9 cellular contexts compared by ENCODE assay signal in the genomic region with DNA sequence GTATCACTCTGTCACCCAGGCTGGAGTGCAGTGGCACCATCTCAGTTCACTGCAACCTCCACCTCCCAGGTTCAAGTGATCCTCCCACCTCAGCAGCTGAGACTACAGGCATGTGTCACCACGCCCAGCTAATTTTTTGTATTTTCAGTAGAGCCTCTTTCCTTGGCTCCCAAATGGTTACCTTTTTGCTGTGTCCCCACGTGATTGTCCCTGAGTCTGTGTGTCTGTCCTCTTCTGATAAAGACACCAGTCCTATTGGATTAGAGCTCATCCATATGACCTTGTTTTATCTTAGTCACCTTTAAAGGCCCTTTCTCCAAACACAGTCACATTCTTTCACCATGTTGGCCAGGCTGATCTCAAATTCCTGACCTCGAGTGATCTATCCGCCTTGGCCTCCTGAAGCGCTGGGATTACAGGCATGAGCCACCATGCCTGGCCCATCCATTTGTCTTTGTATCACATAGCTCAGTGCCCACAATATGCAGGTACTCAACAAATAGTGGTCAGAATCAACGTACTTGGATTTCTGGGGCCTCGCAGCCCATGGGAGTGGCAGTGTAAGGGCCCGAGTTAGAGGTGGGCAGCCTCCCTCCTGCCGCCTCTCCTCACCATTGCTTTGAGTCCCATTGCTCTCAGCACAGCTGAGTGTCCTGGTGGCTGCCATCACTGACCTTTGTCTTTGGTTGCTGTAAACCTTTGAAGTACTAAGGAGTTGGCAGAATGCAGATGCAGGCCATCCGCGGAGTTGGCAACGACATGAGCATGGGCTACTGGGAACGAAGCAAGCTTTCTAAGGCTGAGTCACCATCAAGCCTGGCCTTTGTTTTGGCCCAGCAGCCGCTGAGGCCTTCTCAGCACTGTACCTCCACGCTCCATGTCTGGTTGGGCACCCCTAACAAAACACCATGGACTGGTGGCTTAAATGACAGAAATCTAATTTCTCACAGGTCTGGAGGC. TPM values are rescaled to one million over a fixed set of nuclear protein-coding genes. Genes with fewer than 3 reads are reported as not detected.
DNase-seq lines count a peak whose midpoint lies in the region; ATAC-seq and TF ChIP-seq lines count a peak whose summit lies in the region.
"Had no signal": no experiment of that assay in that cellular context is flagged by ENCODE, and none has a peak within 500 bp of the region (broad histone marks: within the 10 kb centered on the region; RNA-seq: fewer than 3 reads in every experiment).

No MANE protein-coding gene starts in this region.

- DNase-seq in activated CD8-positive, alpha-beta T cell treated with anti-CD3 and anti-CD28 coated beads, Interleukin-2, amount 10 ng/mL, durations not matched to agents 7 days and 5 days = no peak
- DNase-seq in myocyte (ENCODE audit: low read depth) (peak; percentile 56), uterus (no peak), GM19238 (ENCODE audit: insufficient read length, low spot score) (no peak), NCI-H510A (lab: John Stamatoyannopoulos, UW) (no peak)
- DNase-seq: effector CD8-positive, alpha-beta T cell had no signal

- no peak overlapping the region for H3K4me3 Mint-ChIP-seq in activated CD8-positive, alpha-beta T cell treated with anti-CD3 and anti-CD28 coated beads, Interleukin-2, amount 10 ng/mL, durations not matched to agents 7 days and 5 days

- CTCF ChIA-PET in activated CD8-positive, alpha-beta T cell treated with anti-CD3 and anti-CD28 coated beads, Interleukin-2, amount 10 ng/mL, durations not matched to agents 7 days and 5 days (lab: Charles Lee) = interaction anchor here (1.5 to 2.0 kb wide), 2 partner anchors 19 to 33 kb away, joined by 4 read pairs; no protein-coding TSS in a partner anchor

- H3K36me3 Mint-ChIP-seq in activated CD8-positive, alpha-beta T cell treated with anti-CD3 and anti-CD28 coated beads, Interleukin-2, amount 10 ng/mL, durations not matched to agents 7 days and 5 days (ENCODE audit: low read depth) = peaks cover 36% of the 10 kb centered on the region

- H3K9me3 Mint-ChIP-seq in activated CD8-positive, alpha-beta T cell treated with anti-CD3 and anti-CD28 coated beads, Interleukin-2, amount 10 ng/mL, durations not matched to agents 7 days and 5 days (ENCODE audit: insufficient read depth) = no peaks in the 10 kb centered on the region

- H3K27ac Mint-ChIP-seq in activated CD8-positive, alpha-beta T cell treated with anti-CD3 and anti-CD28 coated beads, Interleukin-2, amount 10 ng/mL, durations not matched to agents 7 days and 5 days = peak overlapping the region; percentile 87

- peaks cover 52% of the 10 kb centered on the region for H3K4me1 Mint-ChIP-seq in activated CD8-positive, alpha-beta T cell treated with anti-CD3 and anti-CD28 coated beads, Interleukin-2, amount 10 ng/mL, durations not matched to agents 7 days and 5 days (ENCODE audit: low read depth)

- H3K36me3 ChIP-seq in uterus = no peaks in the 10 kb centered on the region

- H3K27me3 Mint-ChIP-seq in activated CD8-positive, alpha-beta T cell treated with anti-CD3 and anti-CD28 coated beads, Interleukin-2, amount 10 ng/mL, durations not matched to agents 7 days and 5 days (ENCODE audit: low read depth) = no peaks in the 10 kb centered on the region

- POLR2A ChIA-PET in activated CD8-positive, alpha-beta T cell treated with anti-CD3 and anti-CD28 coated beads, Interleukin-2, amount 10 ng/mL, durations not matched to agents 7 days and 5 days (lab: Charles Lee) = no interaction called here

- intact Hi-C loops in uterus (cut with DNase I; ENCODE audit: low total_unique reads) = no loop called here

- H3K4me3 ChIP-seq in uterus = no peak overlapping the region

- no peak for TF ChIP-seq POLR2A in uterus (IDR thresholded peaks at IDR 0.05)

- H3K27ac ChIP-seq in uterus = no peak overlapping the region

- H3K4me1 ChIP-seq in uterus = no peaks in the 10 kb centered on the region

- TF ChIP-seq CTCF in uterus (IDR thresholded peaks at IDR 0.05) = no peak

- no peaks in the 10 kb centered on the region for H3K27me3 ChIP-seq in uterus

- H3K9me3 ChIP-seq in uterus = no peaks in the 10 kb centered on the region

- ATAC-seq in GM18868 (IDR thresholded peaks at IDR 0.05; ENCODE audit: unreplicated experiment) = peak; percentile 21
- peak; percentile 18 for ATAC-seq in HG02884 (IDR thresholded peaks at IDR 0.05; ENCODE audit: unreplicated experiment)
- ATAC-seq in activated CD8-positive, alpha-beta T cell treated with anti-CD3 and anti-CD28 coated beads, Interleukin-2, amount 10 ng/mL, durations not matched to agents 7 days and 5 days = no peak
- no peak for ATAC-seq in HG03521 (IDR thresholded peaks at IDR 0.05; ENCODE audit: unreplicated experiment)

RNA-seq across cellular contexts. Expression of a gene that starts 9.3 kb away (rescaled TPM):
- 10 to 100 TPM; 13.7 to 16.1 TPM for total RNA-seq in activated CD8-positive, alpha-beta T cell treated with anti-CD3 and anti-CD28 coated beads, Interleukin-2, amount 10 ng/mL, durations not matched to agents 7 days and 5 days
- total RNA-seq in myocyte (42.0 and 43.1 TPM in 2 replicates), uterus (10 to 100 TPM; 21.4 to 79.8 (median 52.9) TPM)
- 40.5 TPM for polyA plus RNA-seq in myocyte (2012)

RNA-seq across cellular contexts. Expression of a gene that starts 45.1 kb away (rescaled TPM):
- total RNA-seq in activated CD8-positive, alpha-beta T cell treated with anti-CD3 and anti-CD28 coated beads, Interleukin-2, amount 10 ng/mL, durations not matched to agents 7 days and 5 days = 10 to 100 TPM; 21.0 to 22.6 TPM
- total RNA-seq in myocyte = 43.7 and 65.3 TPM in 2 replicates
- polyA plus RNA-seq in myocyte (2012) = 24.9 TPM
- total RNA-seq in uterus = 10 to 100 TPM in 3 of 4 donors, 1 to 10 TPM in 1; 5.0 to 19.0 (median 11.0) TPM

RNA-seq across cellular contexts. Expression of a gene that starts 45.3 kb away (rescaled TPM):
- 10 to 100 TPM; 79.4 to 82.0 TPM for total RNA-seq in activated CD8-positive, alpha-beta T cell treated with anti-CD3 and anti-CD28 coated beads, Interleukin-2, amount 10 ng/mL, durations not matched to agents 7 days and 5 days
- 78.5 and 80.3 TPM in 2 replicates for total RNA-seq in myocyte
- polyA plus RNA-seq in myocyte (2012) = 39.6 TPM
- total RNA-seq in uterus = 10 to 100 TPM; 36.0 to 66.5 (median 59.0) TPM

Comparison
In these comparisons a context has a peak if more than half of its experiments do, and no peak if none do; other contexts are left out.
1. ATAC-seq: peak in GM18868 (single experiment) and HG02884 (single experiment); none in activated CD8-positive, alpha-beta T cell treated with anti-CD3 and anti-CD28 coated beads, Interleukin-2, amount 10 ng/mL, durations not matched to agents 7 days and 5 days (single experiment) and HG03521 (single experiment).